8 cellular contexts compared by ENCODE assay signal in the genomic region with DNA sequence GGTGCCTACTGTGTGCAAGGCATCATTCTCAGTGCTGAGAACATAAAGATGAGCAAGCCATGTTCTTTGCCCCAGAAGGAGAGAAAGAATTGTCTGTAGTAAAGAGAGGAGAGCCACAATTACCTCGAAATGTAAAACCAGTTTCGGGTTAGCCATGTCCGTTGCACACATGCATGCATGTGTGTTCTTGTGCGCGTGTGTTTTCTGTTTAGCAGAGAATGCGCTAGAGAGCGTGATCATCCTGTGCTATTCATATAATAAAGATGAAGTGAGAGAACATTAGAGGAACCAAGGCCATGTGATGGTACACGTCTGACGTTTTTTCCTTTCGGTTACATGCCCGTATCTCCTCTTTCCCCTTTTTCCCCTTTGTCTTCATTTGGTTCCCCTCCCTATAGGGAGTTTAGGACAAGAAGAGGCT.
DNase-seq lines count a peak whose midpoint lies in the region; ATAC-seq and TF ChIP-seq lines count a peak whose summit lies in the region.

No MANE protein-coding gene starts in this region.

- H3K27ac Mint-ChIP-seq in CD14-positive monocyte: peak overlapping the region; percentile 92 to 97 (median 95)

- H3K36me3 Mint-ChIP-seq in CD14-positive monocyte: peaks cover 70 to 71% of the 10 kb centered on the region in 2 donors

- H3K4me3 Mint-ChIP-seq in CD14-positive monocyte: peak overlapping the region; percentile 55 to 77

- DNase-seq in CD14-positive monocyte (ENCODE audit: low spot score) (peak; percentile 58), hepatic stellate cell (ENCODE audit: low spot score) (no peak), GM03348 (ENCODE audit: low spot score) (no peak), NCI-H1930 (lab: John Stamatoyannopoulos, UW) (no peak), NCI-H345 (lab: John Stamatoyannopoulos, UW) (no peak)

- TF ChIP-seq CTCF in CD14-positive monocyte (IDR thresholded peaks at IDR 0.05): no peak

- ATAC-seq in GM19395 (IDR thresholded peaks at IDR 0.05; ENCODE audit: unreplicated experiment) (peak; percentile 40), HG03378 (IDR thresholded peaks at IDR 0.05; ENCODE audit: unreplicated experiment) (peak; percentile 36), esophagus mucosa (peak; percentile 26)

- intact Hi-C loops in CD14-positive monocyte (cut with micrococcal nuclease): loop anchor here in 1 of 2 donors (5.0 kb wide), 1 partner anchor 51 kb away; no protein-coding TSS in a partner anchor

- peaks cover 48% of the 10 kb centered on the region for H3K4me1 Mint-ChIP-seq in CD14-positive monocyte

- H3K27me3 Mint-ChIP-seq in CD14-positive monocyte (ENCODE audit: low read depth in 3 of 3): peaks cover 0 to 1% (median 0%) of the 10 kb centered on the region in 3 donors

- H3K9me3 Mint-ChIP-seq in CD14-positive monocyte: peaks cover 0 to 4% (median 0%) of the 10 kb centered on the region in 7 donors
